In genomic region chr12:62582065-62582366, GRCh38 we compare ENCODE assay signal across 14 cellular contexts.
"Had no signal": no experiment of that assay in that cellular context is flagged by ENCODE, and none has a peak within 500 bp of the region (broad histone marks: within the 10 kb centered on the region; RNA-seq: fewer than 3 reads in every experiment).

No MANE protein-coding gene starts in this region.

- H3K27ac ChIP-seq: epithelial cell of prostate, gastroesophageal sphincter, left lung, testis, WERI-Rb-1 had no signal

- H3K27ac Mint-ChIP-seq: activated naive CD4-positive, alpha-beta T cell treated with anti-CD3 and anti-CD28 coated beads for 36 hours; activated T-helper 17 cell treated with anti-CD3 and anti-CD28 coated beads, Interleukin-2, amount 50 U/mL, for 72 hours had no signal

- H3K36me3 ChIP-seq: WERI-Rb-1 had no signal

- H3K27me3 Mint-ChIP-seq: activated T-helper 17 cell treated with anti-CD3 and anti-CD28 coated beads, Interleukin-2, amount 50 U/mL, for 72 hours; stimulated activated naive CD8-positive, alpha-beta T cell treated with anti-CD3 and anti-CD28 coated beads, Interleukin-15, amount 100 ng/mL, for 72 hours had no signal

- H3K4me3 Mint-ChIP-seq: activated naive CD4-positive, alpha-beta T cell treated with anti-CD3 and anti-CD28 coated beads for 36 hours; activated T-helper 17 cell treated with anti-CD3 and anti-CD28 coated beads, Interleukin-2, amount 50 U/mL, for 72 hours; stimulated activated naive CD8-positive, alpha-beta T cell treated with anti-CD3 and anti-CD28 coated beads, Interleukin-15, amount 100 ng/mL, for 72 hours had no signal

- H3K9me3 ChIP-seq: gastroesophageal sphincter, left lung, testis had no signal

- H3K4me1 ChIP-seq: gastroesophageal sphincter, left lung, testis had no signal

- H3K27me3 ChIP-seq: gastroesophageal sphincter, left lung, testis had no signal

- H3K4me3 ChIP-seq: gastroesophageal sphincter, left lung, testis had no signal

- H3K9me3 Mint-ChIP-seq: activated naive CD4-positive, alpha-beta T cell treated with anti-CD3 and anti-CD28 coated beads for 36 hours; activated T-helper 17 cell treated with anti-CD3 and anti-CD28 coated beads, Interleukin-2, amount 50 U/mL, for 72 hours; stimulated activated naive CD8-positive, alpha-beta T cell treated with anti-CD3 and anti-CD28 coated beads, Interleukin-15, amount 100 ng/mL, for 72 hours had no signal

- ATAC-seq: stimulated activated naive CD8-positive, alpha-beta T cell treated with anti-CD3 and anti-CD28 coated beads, Interleukin-15, amount 100 ng/mL, for 72 hours had no signal

- H3K4me1 Mint-ChIP-seq: activated T-helper 17 cell treated with anti-CD3 and anti-CD28 coated beads, Interleukin-2, amount 50 U/mL, for 72 hours; stimulated activated naive CD8-positive, alpha-beta T cell treated with anti-CD3 and anti-CD28 coated beads, Interleukin-15, amount 100 ng/mL, for 72 hours had no signal

- DNase-seq: activated CD4-positive, alpha-beta T cell treated with anti-CD3 and anti-CD28 coated beads for 4 hours; activated naive CD4-positive, alpha-beta T cell treated with anti-CD3 and anti-CD28 coated beads for 36 hours; cortex of kidney; effector CD8-positive, alpha-beta T cell; left lung; stimulated activated CD4-positive, alpha-beta T cell treated with anti-CD3 and anti-CD28 coated beads, Interleukin-15, amount 100 ng/mL, for 24 hours; stimulated activated CD4-positive, alpha-beta T cell treated with anti-CD3 and anti-CD28 coated beads, Interleukin-4, amount 100 ng/mL, for 24 hours; stimulated activated naive CD8-positive, alpha-beta T cell treated with anti-CD3 and anti-CD28 coated beads, Interleukin-15, amount 100 ng/mL, for 72 hours; T1000; testis; WERI-Rb-1 had no signal
